In genomic region chr11:2901854-2902783, GRCh38 we compare ENCODE assay signal across 8 cellular contexts. TPM values are rescaled to one million over a fixed set of nuclear protein-coding genes. Genes with fewer than 3 reads are reported as not detected.
DNase-seq lines count a peak whose midpoint lies in the region; ATAC-seq and TF ChIP-seq lines count a peak whose summit lies in the region.

No MANE protein-coding gene starts in this region.

- no peaks in the 10 kb centered on the region for H3K9me3 ChIP-seq in Panc1 (ENCODE audit: control insufficient read depth, insufficient read depth, low read depth, low read length)

- H3K27me3 ChIP-seq in Panc1 (ENCODE audit: control insufficient read depth, insufficient read depth, low read length) = no peaks in the 10 kb centered on the region

- peaks cover 24% of the 10 kb centered on the region for H3K27me3 Mint-ChIP-seq in nephron (ENCODE audit: low read depth)

- H3K4me1 ChIP-seq in Panc1 (ENCODE audit: control insufficient read depth, insufficient read depth, low read length) = peaks cover 49% of the 10 kb centered on the region

- H3K4me3 ChIP-seq in Panc1 (ENCODE audit: low read depth in 2 of 2, low read length in 2 of 2) = peak overlapping the region; percentile 73 to 75
- H3K4me3 ChIP-seq in fibroblast of mammary gland (ENCODE audit: control insufficient read depth, low read depth, low read length) = peak overlapping the region; percentile 59

- peaks cover 5% of the 10 kb centered on the region for H3K4me1 Mint-ChIP-seq in nephron

- peaks cover 11% of the 10 kb centered on the region for H3K9me3 Mint-ChIP-seq in nephron

- POLR2A ChIA-PET in Panc1 (lab: Charles Lee) = interaction anchor here (0.6 to 1.9 kb wide), 5 partner anchors 20 to 488 kb away, joined by 3 to 11 read pairs (median 7); partner anchors contain the start of gene PHLDA2

- H3K4me3 Mint-ChIP-seq in nephron = peak overlapping the region; percentile 65 to 74 (median 67)

- peaks cover 5% of the 10 kb centered on the region for H3K36me3 Mint-ChIP-seq in nephron (ENCODE audit: low read depth)

- BruUV-seq in Panc1 (replicated peaks; lab: Mats Ljungman, UMichigan) = no TSS peak

- peak; percentile 92 for DNase-seq in DMS153 (lab: John Stamatoyannopoulos, UW)
- peak; percentile 95 for DNase-seq in HuH-7.5 (ENCODE audit: low spot score)
- DNase-seq in Panc1 (ENCODE audit: low read depth, low spot score) = peak; percentile 77
- DNase-seq in activated T-helper 1 cell treated with Interleukin-2 at 50 U/mL for 16 hours (ENCODE audit: low read depth) = peak; percentile 85
- DNase-seq in fibroblast of mammary gland (ENCODE audit: low read depth) = peak; percentile 86
- DNase-seq in stimulated activated naive CD8-positive, alpha-beta T cell treated with anti-CD3 and anti-CD28 coated beads, Interleukin-15, Interleukin-2, amounts not matched to agents 100 U/mL and 50 U/mL, for 24 hours = peak; percentile 96

- H3K36me3 ChIP-seq in Panc1 (ENCODE audit: control insufficient read depth, insufficient read depth, low read length) = no peaks in the 10 kb centered on the region; the same call in 1 of the 2 replicates

- intact Hi-C loops in Panc1 (cut with micrococcal nuclease; ENCODE audit: unreplicated experiment) = no loop called here

- peak overlapping the region; percentile 86 for H3K27ac ChIP-seq in Panc1 (ENCODE audit: low read length)

- in situ Hi-C loops in Panc1 (cut with HindIII; ENCODE audit: low pct_unique_long_range_greater_than_20kb, low sequenced_read_pairs) = no loop called here

- no peak overlapping the region for H3K27ac Mint-ChIP-seq in nephron

- ATAC-seq in GM21528 (IDR thresholded peaks at IDR 0.05; ENCODE audit: low FRiP score, unreplicated experiment) (peak; percentile 94), Panc1 (peak; percentile 91)
- ATAC-seq in stimulated activated naive CD8-positive, alpha-beta T cell treated with anti-CD3 and anti-CD28 coated beads, Interleukin-15, Interleukin-2, amounts not matched to agents 100 U/mL and 50 U/mL, for 24 hours = peak; percentile 95

- CTCF ChIA-PET in Panc1 (lab: Charles Lee) = interaction anchor here (1.0 to 1.1 kb wide), 3 partner anchors 9 to 22 kb away, joined by 3 to 5 read pairs (median 4); no protein-coding TSS in a partner anchor

- TF ChIP-seq CTCF in Panc1 (IDR thresholded peaks at IDR 0.05) = no peak
- no peak for TF ChIP-seq CTCF in fibroblast of mammary gland (conservative IDR thresholded peaks at IDR 0.05; ENCODE audit: control insufficient read depth, insufficient read depth, low read depth, low read length)
- TF ChIP-seq CTCF in nephron (IDR thresholded peaks at IDR 0.05; ENCODE audit: unreplicated experiment in 3 of 3) = no peak

RNA-seq across cellular contexts. Expression of gene CDKN1C, which starts 16.5 kb away (rescaled TPM):
- 4.6 TPM for total RNA-seq in Panc1 (2021; ENCODE audit: unreplicated experiment)
- polyA plus RNA-seq in Panc1 (2012; ENCODE audit: insufficient read length) = 10.9 TPM

RNA-seq across cellular contexts. Expression of gene PHLDA2, which starts 27.1 kb away (rescaled TPM):
- total RNA-seq in Panc1 (2021; ENCODE audit: unreplicated experiment) = 195 TPM
- 286 TPM for polyA plus RNA-seq in Panc1 (2012; ENCODE audit: insufficient read length)

Comparison
In these comparisons a context has a peak if more than half of its experiments do, and no peak if none do; other contexts are left out.
1. Peak in every context shown above with its lines: DNase-seq, ATAC-seq, H3K4me3 ChIP-seq and H3K27ac ChIP-seq.